In genomic region chr19:38898788-38899446, GRCh38 we compare ENCODE assay signal across 8 cellular contexts. TPM values are rescaled to one million over a fixed set of nuclear protein-coding genes. Genes with fewer than 3 reads are reported as not detected.
DNase-seq lines count a peak whose midpoint lies in the region; ATAC-seq and FAIRE-seq lines count a peak whose summit lies in the region.

No MANE protein-coding gene starts in this region.

- no peaks in the 10 kb centered on the region for H3K9me3 ChIP-seq in small intestine (ENCODE audit: control insufficient read depth, low read depth)

- H3K36me3 ChIP-seq in small intestine (ENCODE audit: control insufficient read depth in 2 of 2, insufficient read depth in 2 of 2, low read length in 2 of 2) = no peaks in the 10 kb centered on the region

- H3K4me3 ChIP-seq in iPS-11a (ENCODE audit: low read depth, low read length) (peak overlapping the region; percentile 78), small intestine (ENCODE audit: low read depth in 1 of 2, low read length in 2 of 2) (peak overlapping the region; percentile 65 to 79)

- 4 to 8% (median 7%) methylated on average over 25 of the region's 25 CpGs for WGBS in small intestine, 3 donors

- H3K4me1 Mint-ChIP-seq in activated naive CD8-positive, alpha-beta T cell treated with anti-CD3 and anti-CD28 coated beads, Interleukin-2, amount 10 ng/mL, durations not matched to agents 7 days and 5 days = peaks cover 28% of the 10 kb centered on the region

- H3K9me3 Mint-ChIP-seq in activated naive CD8-positive, alpha-beta T cell treated with anti-CD3 and anti-CD28 coated beads, Interleukin-2, amount 10 ng/mL, durations not matched to agents 7 days and 5 days = no peaks in the 10 kb centered on the region

- H3K4me3 Mint-ChIP-seq in activated naive CD8-positive, alpha-beta T cell treated with anti-CD3 and anti-CD28 coated beads, Interleukin-2, amount 10 ng/mL, durations not matched to agents 7 days and 5 days = peak overlapping the region; percentile 96

- H3K27me3 Mint-ChIP-seq in activated naive CD8-positive, alpha-beta T cell treated with anti-CD3 and anti-CD28 coated beads, Interleukin-2, amount 10 ng/mL, durations not matched to agents 7 days and 5 days = no peaks in the 10 kb centered on the region

- FAIRE-seq in small intestine (lab: Jason Lieb, UNC) = no peak

- POLR2A ChIA-PET in activated naive CD8-positive, alpha-beta T cell treated with anti-CD3 and anti-CD28 coated beads, Interleukin-2, amount 10 ng/mL, durations not matched to agents 7 days and 5 days (lab: Charles Lee) = interaction anchor here (1.0 to 1.2 kb wide), 2 partner anchors 19 to 20 kb away, joined by 3 to 4 read pairs; no protein-coding TSS in a partner anchor

- ATAC-seq in HG03159 (IDR thresholded peaks at IDR 0.05; ENCODE audit: unreplicated experiment) = peak; percentile 1
- ATAC-seq in activated naive CD8-positive, alpha-beta T cell treated with anti-CD3 and anti-CD28 coated beads, Interleukin-2, amount 10 ng/mL, durations not matched to agents 7 days and 5 days (ENCODE audit: low read depth) = peak; percentile 0
- no peak for ATAC-seq in activated CD4-positive, CD25-positive, alpha-beta regulatory T cell treated with anti-CD3 and anti-CD28 coated beads, Interleukin-2, amount 50 U/mL, for 24 hours

- H3K36me3 Mint-ChIP-seq in activated naive CD8-positive, alpha-beta T cell treated with anti-CD3 and anti-CD28 coated beads, Interleukin-2, amount 10 ng/mL, durations not matched to agents 7 days and 5 days = peaks cover 11% of the 10 kb centered on the region

- DNase-seq in AG08395 (ENCODE audit: low spot score) (peak; percentile 20), small intestine (peak; percentile 35)
- no peak for DNase-seq in activated naive CD8-positive, alpha-beta T cell treated with anti-CD3 and anti-CD28 coated beads, Interleukin-2, amount 10 ng/mL, durations not matched to agents 7 days and 5 days
- no peak for DNase-seq in activated effector memory CD4-positive, alpha-beta T cell treated with anti-CD3 and anti-CD28 coated beads, Interleukin-2, amount 50 U/mL, for 16 hours
- DNase-seq in stimulated activated naive CD4-positive, alpha-beta T cell (lab: John Stamatoyannopoulos, UW) = no peak

- peak overlapping the region; percentile 80 to 91 for H3K27ac ChIP-seq in small intestine (ENCODE audit: low read depth in 1 of 2, low read length in 1 of 2)

- no peaks in the 10 kb centered on the region for H3K4me1 ChIP-seq in small intestine (ENCODE audit: control insufficient read depth in 2 of 2, insufficient read depth in 1 of 2, low read depth in 1 of 2, low read length in 1 of 2)

- peak overlapping the region; percentile 96 for H3K27ac Mint-ChIP-seq in activated naive CD8-positive, alpha-beta T cell treated with anti-CD3 and anti-CD28 coated beads, Interleukin-2, amount 10 ng/mL, durations not matched to agents 7 days and 5 days

- H3K27me3 ChIP-seq in small intestine (ENCODE audit: control insufficient read depth in 2 of 2, insufficient read depth in 2 of 2, low read length in 2 of 2) = no peaks in the 10 kb centered on the region

RNA-seq across cellular contexts. Expression of gene SIRT2, which starts 0.5 kb away (rescaled TPM):
- 10 to 100 TPM; 46.6 to 49.1 TPM for total RNA-seq in activated naive CD8-positive, alpha-beta T cell treated with anti-CD3 and anti-CD28 coated beads, Interleukin-2, amount 10 ng/mL, durations not matched to agents 7 days and 5 days
- 10 to 100 TPM; 35.4 to 80.3 (median 74.0) TPM for polyA plus RNA-seq in small intestine

RNA-seq across cellular contexts. Expression of gene NFKBIB, which starts 0.9 kb away (rescaled TPM):
- total RNA-seq in activated naive CD8-positive, alpha-beta T cell treated with anti-CD3 and anti-CD28 coated beads, Interleukin-2, amount 10 ng/mL, durations not matched to agents 7 days and 5 days = 10 to 100 TPM; 30.0 to 31.1 TPM
- 10 to 100 TPM; 43.6 to 45.4 (median 44.0) TPM for polyA plus RNA-seq in small intestine

RNA-seq across cellular contexts. Expression of gene CCER2, which starts 13.1 kb away (rescaled TPM):
- 1 to 10 TPM in 1 of 2 experiments, under 1 TPM in 1; 0.88 to 1.3 TPM for total RNA-seq in activated naive CD8-positive, alpha-beta T cell treated with anti-CD3 and anti-CD28 coated beads, Interleukin-2, amount 10 ng/mL, durations not matched to agents 7 days and 5 days
- 1 to 10 TPM in 1 of 3 donors, under 1 TPM in 1, not detected in 1; 0.95 to 1.9 TPM for polyA plus RNA-seq in small intestine

RNA-seq across cellular contexts. Expression of gene RINL, which starts 20.8 kb away (rescaled TPM):
- 10 to 100 TPM; 71.3 to 74.2 TPM for total RNA-seq in activated naive CD8-positive, alpha-beta T cell treated with anti-CD3 and anti-CD28 coated beads, Interleukin-2, amount 10 ng/mL, durations not matched to agents 7 days and 5 days
- 10 to 100 TPM in 1 of 3 donors, 1 to 10 TPM in 2; 1.3 to 12.2 (median 7.3) TPM for polyA plus RNA-seq in small intestine

RNA-seq across cellular contexts. Expression of gene SARS2, which starts 31.6 kb away (rescaled TPM):
- total RNA-seq in activated naive CD8-positive, alpha-beta T cell treated with anti-CD3 and anti-CD28 coated beads, Interleukin-2, amount 10 ng/mL, durations not matched to agents 7 days and 5 days = 10 to 100 TPM; 35.6 to 40.7 TPM
- polyA plus RNA-seq in small intestine = 10 to 100 TPM; 21.9 to 42.0 (median 26.2) TPM

Comparison
In these comparisons a context has a peak if more than half of its experiments do, and no peak if none do; other contexts are left out.
1. DNase-seq: peak in AG08395 (single experiment) and small intestine (single experiment); none in activated naive CD8-positive, alpha-beta T cell treated with anti-CD3 and anti-CD28 coated beads, Interleukin-2, amount 10 ng/mL, durations not matched to agents 7 days and 5 days (single experiment), activated effector memory CD4-positive, alpha-beta T cell treated with anti-CD3 and anti-CD28 coated beads, Interleukin-2, amount 50 U/mL, for 16 hours (single experiment) and stimulated activated naive CD4-positive, alpha-beta T cell (0 of 6).
2. ATAC-seq: peak in HG03159 (single experiment) and activated naive CD8-positive, alpha-beta T cell treated with anti-CD3 and anti-CD28 coated beads, Interleukin-2, amount 10 ng/mL, durations not matched to agents 7 days and 5 days (single experiment); none in activated CD4-positive, CD25-positive, alpha-beta regulatory T cell treated with anti-CD3 and anti-CD28 coated beads, Interleukin-2, amount 50 U/mL, for 24 hours (0 of 2).